Comparison of ENCODE assay signal across 12 cellular contexts in genomic region chr1:10380594-10381275, GRCh38. TPM values are rescaled to one million over a fixed set of nuclear protein-coding genes. Genes with fewer than 3 reads are reported as not detected.
DNase-seq lines count a peak whose midpoint lies in the region; ATAC-seq and TF ChIP-seq lines count a peak whose summit lies in the region.
"Had no signal": no experiment of that assay in that cellular context is flagged by ENCODE, and none has a peak within 500 bp of the region (broad histone marks: within the 10 kb centered on the region; RNA-seq: fewer than 3 reads in every experiment).

No MANE protein-coding gene starts in this region.

- H3K9ac ChIP-seq in MM.1S (ENCODE audit: low read length) = no peak overlapping the region

- ATAC-seq in GM18858 (IDR thresholded peaks at IDR 0.05; ENCODE audit: unreplicated experiment) = no peak
- ATAC-seq: activated T-cell treated with anti-CD3 and anti-CD28 coated beads, Interleukin-2, amount 50 U/mL, for 72 hours had no signal

- H3K4me3 ChIP-seq in AG10803 (ENCODE audit: low read length) (no peak overlapping the region), MG63 (no peak overlapping the region), dorsolateral prefrontal cortex (no peak overlapping the region), osteoblast (ENCODE audit: insufficient read depth, low read length) (no peak overlapping the region), MM.1S (ENCODE audit: low read length) (no peak overlapping the region)
- H3K4me3 ChIP-seq: transverse colon had no signal

- H3K27me3 ChIP-seq in MG63 = no peaks in the 10 kb centered on the region
- no peaks in the 10 kb centered on the region for H3K27me3 ChIP-seq in dorsolateral prefrontal cortex
- no peaks in the 10 kb centered on the region for H3K27me3 ChIP-seq in osteoblast (ENCODE audit: insufficient read depth, low read length)
- H3K27me3 ChIP-seq in MM.1S (replicated peaks; ENCODE audit: insufficient read depth, low read length) = no peaks in the 10 kb centered on the region
- H3K27me3 ChIP-seq: transverse colon had no signal

- no peaks in the 10 kb centered on the region for H3F3A ChIP-seq in MM.1S (ENCODE audit: insufficient read depth, low read length)

- intact Hi-C loops in dorsolateral prefrontal cortex (cut with DNase I) = no loop called here

- H3K9me3 ChIP-seq in MG63 (no peaks in the 10 kb centered on the region), osteoblast (ENCODE audit: low read depth, low read length) (no peaks in the 10 kb centered on the region), MM.1S (replicated peaks; ENCODE audit: insufficient read depth, low read length) (no peaks in the 10 kb centered on the region)
- H3K9me3 ChIP-seq: transverse colon had no signal

- H4K20me1 ChIP-seq in osteoblast (ENCODE audit: insufficient read depth, low read length) (no peaks in the 10 kb centered on the region), MM.1S (ENCODE audit: insufficient read depth, low read length) (no peaks in the 10 kb centered on the region)

- no peak overlapping the region for H2AFZ ChIP-seq in osteoblast (ENCODE audit: low read length)
- no peak overlapping the region for H2AFZ ChIP-seq in MM.1S (ENCODE audit: low read length)

- no peak overlapping the region for H3K27ac Mint-ChIP-seq in endothelial cell (ENCODE audit: unreplicated experiment)
- H3K27ac Mint-ChIP-seq: activated T-cell treated with anti-CD3 and anti-CD28 coated beads, Interleukin-2, amount 50 U/mL, for 72 hours had no signal

- H3K36me3 ChIP-seq in MG63 (peaks cover 2% of the 10 kb centered on the region), osteoblast (ENCODE audit: insufficient read depth, low read length) (peaks cover 15% of the 10 kb centered on the region), MM.1S (replicated peaks; ENCODE audit: insufficient read depth, low read length) (no peaks in the 10 kb centered on the region)

- no peak overlapping the region for H3K4me3 Mint-ChIP-seq in endothelial cell (ENCODE audit: unreplicated experiment)
- H3K4me3 Mint-ChIP-seq: activated T-cell treated with anti-CD3 and anti-CD28 coated beads, Interleukin-2, amount 50 U/mL, for 72 hours had no signal

- peak overlapping the region in 57 of 59 donors; percentile 4 to 87 (median 58) for H3K27ac ChIP-seq in dorsolateral prefrontal cortex
- H3K27ac ChIP-seq in osteoblast (ENCODE audit: low read depth, low read length) = peak overlapping the region; percentile 81
- H3K27ac ChIP-seq in MM.1S (ENCODE audit: low read length) = no peak overlapping the region

- H3K9me3 Mint-ChIP-seq in endothelial cell (ENCODE audit: unreplicated experiment) = no peaks in the 10 kb centered on the region
- H3K9me3 Mint-ChIP-seq: activated T-cell treated with anti-CD3 and anti-CD28 coated beads, Interleukin-2, amount 50 U/mL, for 72 hours had no signal

- H3K27me3 Mint-ChIP-seq in endothelial cell (ENCODE audit: unreplicated experiment) = peaks cover 8% of the 10 kb centered on the region

- peak overlapping the region; percentile 69 for H3K4me2 ChIP-seq in osteoblast (ENCODE audit: insufficient read depth, low read length)
- H3K4me2 ChIP-seq in MM.1S (ENCODE audit: low read depth, low read length) = no peak overlapping the region

- DNase-seq in AG10803 (ENCODE audit: low read depth) (peak; percentile 80), MG63 (peak; percentile 77), dorsolateral prefrontal cortex (peak in 4 of 10 donors; percentile 20 to 56 (median 50)), osteoblast (ENCODE audit: insufficient read length, low spot score, missing footprints) (peak; percentile 97), endothelial cell (ENCODE audit: low spot score) (no peak), MM.1S (no peak)
- DNase-seq in stimulated activated CD4-positive, alpha-beta T cell treated with anti-CD3 and anti-CD28 coated beads, Interleukin-4, amount 100 ng/mL, for 4 hours = no peak
- DNase-seq: activated T-cell treated with anti-CD3 and anti-CD28 coated beads, Interleukin-2, amount 50 U/mL, for 72 hours; DMS79; effector CD8-positive, alpha-beta T cell; transverse colon had no signal

- H3K4me1 ChIP-seq in osteoblast (ENCODE audit: insufficient read depth, low read length) (peaks cover 17% of the 10 kb centered on the region), MM.1S (ENCODE audit: low read length) (no peaks in the 10 kb centered on the region)
- H3K4me1 ChIP-seq: transverse colon had no signal

- H3K36me3 Mint-ChIP-seq in endothelial cell (ENCODE audit: low read depth, unreplicated experiment) = peaks cover 48% of the 10 kb centered on the region

- H3K79me2 ChIP-seq in osteoblast (ENCODE audit: insufficient read depth, low read length) (no peaks in the 10 kb centered on the region), MM.1S (ENCODE audit: low read length) (no peaks in the 10 kb centered on the region)

- TF ChIP-seq CTCF in AG10803 (conservative IDR thresholded peaks at IDR 0.05; ENCODE audit: low read length) (no peak), dorsolateral prefrontal cortex (IDR thresholded peaks at IDR 0.05 in 54 of 56, conservative IDR thresholded peaks at IDR 0.05 in 2 of 56; ENCODE audit: low read depth in 1 of 56, partially characterized antibody in 56 of 56) (no peak), osteoblast (IDR thresholded peaks at IDR 0.05; ENCODE audit: extremely low read depth, low read depth, low read length) (no peak), endothelial cell (IDR thresholded peaks at IDR 0.05; ENCODE audit: unreplicated experiment) (no peak), MM.1S (IDR thresholded peaks at IDR 0.05; ENCODE audit: low read length) (no peak)

- no peaks in the 10 kb centered on the region for H3K9me2 ChIP-seq in MM.1S (replicated peaks; ENCODE audit: insufficient read depth, low read length)

- peaks cover 6% of the 10 kb centered on the region for H3K4me1 Mint-ChIP-seq in endothelial cell (ENCODE audit: unreplicated experiment)

RNA-seq across cellular contexts. Expression of gene PGD, which starts 18.1 kb away (rescaled TPM):
- total RNA-seq in MG63 (2014; rRNA removed; shearing (Covaris generic); ENCODE audit: low replicate concordance) = 146 and 182 TPM in 2 replicates
- total RNA-seq in dorsolateral prefrontal cortex = 10 to 100 TPM; 47.6 to 99.3 (median 70.6) TPM
- 136 and 142 TPM in 2 replicates for total RNA-seq in osteoblast
- total RNA-seq in endothelial cell (ENCODE audit: unreplicated experiment) = 196 TPM

RNA-seq across cellular contexts. Expression of gene CENPS, which starts 49.5 kb away (rescaled TPM):
- total RNA-seq in MG63 (2014; rRNA removed; shearing (Covaris generic); ENCODE audit: low replicate concordance) = 13.3 and 15.0 TPM in 2 replicates
- 10 to 100 TPM in 108 of 120 experiments, 1 to 10 TPM in 12; 7.2 to 24.1 (median 14.9) TPM for total RNA-seq in dorsolateral prefrontal cortex
- 13.6 and 17.4 TPM in 2 replicates for total RNA-seq in osteoblast
- total RNA-seq in endothelial cell (ENCODE audit: unreplicated experiment) = 9.8 TPM

Comparison
In these comparisons a context has a peak if more than half of its experiments do, and no peak if none do; other contexts are left out.
1. DNase-seq: peak in AG10803 (single experiment), MG63 (single experiment) and osteoblast (single experiment); none in stimulated activated CD4-positive, alpha-beta T cell treated with anti-CD3 and anti-CD28 coated beads, Interleukin-4, amount 100 ng/mL, for 4 hours (0 of 2), endothelial cell (single experiment) and MM.1S (single experiment).